Comparison of ENCODE assay signal across 8 cellular contexts in genomic region chr5:32444191-32444945, GRCh38. TPM values are rescaled to one million over a fixed set of nuclear protein-coding genes. Genes with fewer than 3 reads are reported as not detected.
DNase-seq lines count a peak whose midpoint lies in the region; ATAC-seq and TF ChIP-seq lines count a peak whose summit lies in the region.

TSS of gene ZFR (minus strand) at chr5:32444740. CDS start at chr5:32444658, 82 bp downstream.

- intact Hi-C loops in PC-3 (cut with micrococcal nuclease), result no loop called here

- H3K27ac ChIP-seq in PC-3 (ENCODE audit: low read length) (peak within 1 kb of the TSS; percentile 75), mucosa of rectum (ENCODE audit: low read depth in 2 of 2, low read length in 2 of 2) (peak within 1 kb of the TSS; percentile 90 to 94)

- peaks cover 2% of the 10 kb centered on the region for H3F3A ChIP-seq in PC-3 (ENCODE audit: low read length, unreplicated experiment)

- peaks cover 3% of the 10 kb centered on the region; the same call in 1 of the 2 replicates for H3K36me3 ChIP-seq in PC-3 (ENCODE audit: low read depth, low read length)
- no peaks in the 10 kb centered on the region for H3K36me3 ChIP-seq in mucosa of rectum (ENCODE audit: control insufficient read depth in 2 of 2, insufficient read depth in 2 of 2, low read length in 2 of 2)

- ATAC-seq in GM21717 (IDR thresholded peaks at IDR 0.05; ENCODE audit: unreplicated experiment) (peak; percentile 83), PC-3 (peak; percentile 89)

- POLR2A ChIA-PET in PC-3 (lab: Charles Lee; ENCODE audit: unreplicated experiment), result no interaction called here

- H3K79me2 ChIP-seq in PC-3 (ENCODE audit: low read length), result peaks cover 50% of the 10 kb centered on the region

- H3K4me1 ChIP-seq in PC-3 (ENCODE audit: insufficient read depth, low read length) (peaks cover 33% of the 10 kb centered on the region), mucosa of rectum (ENCODE audit: control insufficient read depth in 2 of 2, insufficient read depth in 2 of 2, low read length in 2 of 2) (peaks cover 23 to 33% of the 10 kb centered on the region in 2 donors)

- no TSS peak for BruUV-seq in PC-3 (replicated peaks; lab: Mats Ljungman, UMichigan)

- CTCF ChIA-PET in PC-3 (lab: Charles Lee), result no interaction called here

- no peaks in the 10 kb centered on the region for H3K27me3 ChIP-seq in PC-3 (ENCODE audit: low read length)
- no peaks in the 10 kb centered on the region for H3K27me3 ChIP-seq in mucosa of rectum (ENCODE audit: control insufficient read depth in 2 of 2, insufficient read depth in 2 of 2, low read length in 2 of 2)

- H4K20me1 ChIP-seq in PC-3 (ENCODE audit: low read length), result peaks cover 33% of the 10 kb centered on the region

- no peak for TF ChIP-seq CTCF in PC-3 (conservative IDR thresholded peaks at IDR 0.05; ENCODE audit: low read depth, low read length)
- no peak for TF ChIP-seq CTCF in epithelial cell of proximal tubule (conservative IDR thresholded peaks at IDR 0.05; ENCODE audit: low read depth, low read length)

- H3K4me2 ChIP-seq in PC-3 (ENCODE audit: low read length), result peak within 1 kb of the TSS; percentile 93

- H3K9ac ChIP-seq in PC-3 (ENCODE audit: low read length), result peak within 1 kb of the TSS; percentile 98
- H3K9ac ChIP-seq in mucosa of rectum (ENCODE audit: low read depth in 1 of 2, low read length in 2 of 2), result peak within 1 kb of the TSS; percentile 68 to 87

- H3K4me3 ChIP-seq in Jurkat, Clone E6-1 (ENCODE audit: low read length), result peak within 1 kb of the TSS; percentile 66
- H3K4me3 ChIP-seq in PC-3 (ENCODE audit: low read length), result peak within 1 kb of the TSS; percentile 87
- peak within 1 kb of the TSS; percentile 87 for H3K4me3 ChIP-seq in epithelial cell of proximal tubule (ENCODE audit: low read depth, low read length)
- peak within 1 kb of the TSS; percentile 85 to 87 for H3K4me3 ChIP-seq in mucosa of rectum (ENCODE audit: low read length in 2 of 2)

- H2AFZ ChIP-seq in PC-3 (ENCODE audit: low read length), result peak within 1 kb of the TSS; percentile 95

- H3K9me3 ChIP-seq in PC-3 (ENCODE audit: low read length) (no peaks in the 10 kb centered on the region), mucosa of rectum (ENCODE audit: control insufficient read depth in 2 of 2, low read length in 2 of 2) (no peaks in the 10 kb centered on the region)

- H3K9me2 ChIP-seq in PC-3 (replicated peaks; ENCODE audit: low read length), result no peaks in the 10 kb centered on the region

- DNase-seq in DMS153 (lab: John Stamatoyannopoulos, UW), result peak; percentile 82
- peak; percentile 86 for DNase-seq in Jurkat, Clone E6-1 (ENCODE audit: low read depth, low spot score)
- peak; percentile 89 for DNase-seq in PC-3
- DNase-seq in activated T-cell treated with anti-CD3 and anti-CD28 coated beads for 48 hours (ENCODE audit: low read depth), result peak; percentile 92
- DNase-seq in epithelial cell of proximal tubule (ENCODE audit: low read depth), result peak; percentile 4
- peak; percentile 72 to 85 for DNase-seq in stimulated activated CD8-positive, alpha-beta memory T cell treated with anti-CD3 and anti-CD28 coated beads, Interleukin-4, amount 100 ng/mL, for 4 hours (ENCODE audit: low read depth in 2 of 2, low spot score in 1 of 2)

RNA-seq across cellular contexts. Expression of gene ZFR, which starts in this region (rescaled TPM):
- polyA plus RNA-seq in Jurkat, Clone E6-1 (2012; ENCODE audit: insufficient read depth, insufficient read length), result 42.2 TPM
- 68.3 and 85.1 TPM in 2 replicates for total RNA-seq in PC-3 (2014; rRNA removed)
- 38.6 and 54.7 TPM in 2 replicates for total RNA-seq in epithelial cell of proximal tubule

Comparison
In these comparisons a context has a peak if more than half of its experiments do, and no peak if none do; other contexts are left out.
1. Peak in every context shown above with its lines: DNase-seq, ATAC-seq, H3K4me3 ChIP-seq and H3K27ac ChIP-seq.
2. DNase-seq: peak in every context shown above with its lines; median percentile 92 in activated T-cell treated with anti-CD3 and anti-CD28 coated beads for 48 hours; 89 in PC-3; 86 in Jurkat, Clone E6-1; 82 in DMS153; 78 in stimulated activated CD8-positive, alpha-beta memory T cell treated with anti-CD3 and anti-CD28 coated beads, Interleukin-4, amount 100 ng/mL, for 4 hours; 4 in epithelial cell of proximal tubule.